In genomic region chr4:69308634-69309033, GRCh38 we compare ENCODE assay signal across 33 cellular contexts. TPM values are rescaled to one million over a fixed set of nuclear protein-coding genes. Genes with fewer than 3 reads are reported as not detected.
"Had no signal": no experiment of that assay in that cellular context is flagged by ENCODE, and none has a peak within 500 bp of the region (broad histone marks: within the 10 kb centered on the region; RNA-seq: fewer than 3 reads in every experiment).

No MANE protein-coding gene starts in this region.

- DNase-seq: activated B cell treated with CpG ODN at 0.5 μM for 24 hours; activated CD4-positive, alpha-beta T cell treated with anti-CD3 and anti-CD28 coated beads for 4 hours; activated CD4-positive, alpha-beta T cell treated with anti-CD3 and anti-CD28 coated beads, Interleukin-2, amount 50 U/mL, for 48 hours; activated CD8-positive, alpha-beta memory T cell treated with anti-CD3 and anti-CD28 coated beads, Interleukin-2, amount 50 U/mL, for 4 hours; activated gamma-delta T cell; activated naive CD8-positive, alpha-beta T cell treated with anti-CD3 and anti-CD28 coated beads, Interleukin-2, amount 50 U/mL, for 24 hours; activated T-cell treated with anti-CD3 and anti-CD28 coated beads, Interleukin-2, amount 50 U/mL, for 1 hour; amygdala; gastrocnemius medialis; glutamatergic neuron; islet precursor cell; left ventricle myocardium superior; mucosa of descending colon; posterior cingulate gyrus; right lobe of liver; stimulated activated CD4-positive, alpha-beta T cell treated with anti-CD3 and anti-CD28 coated beads, Interleukin-12 subunit alpha, Interleukin-12 subunit beta, amount 100 ng/mL, for 4 hours; stimulated activated CD4-positive, alpha-beta T cell treated with anti-CD3 and anti-CD28 coated beads, Interleukin-4, amount 100 ng/mL, for 1 hour; T-helper 2 cell; uterus had no signal

- H3K4me1 Mint-ChIP-seq: activated B cell treated with CpG ODN at 0.5 μM for 24 hours; activated naive CD4-positive, alpha-beta T cell treated with anti-CD3 and anti-CD28 coated beads, Interleukin-2, amount 50 U/mL, for 24 hours; activated naive CD8-positive, alpha-beta T cell treated with anti-CD3 and anti-CD28 coated beads, Interleukin-2, amount 50 U/mL, for 24 hours; central memory CD8-positive, alpha-beta T cell had no signal

- ATAC-seq: activated naive CD8-positive, alpha-beta T cell treated with anti-CD3 and anti-CD28 coated beads, Interleukin-2, amount 50 U/mL, for 24 hours; gastrocnemius medialis; left ventricle myocardium superior; natural killer cell treated with Interleukin-12 subunit alpha and Interleukin-12 subunit beta and Interleukin-15 and Interleukin-18, amount 100 ng/mL, for 72 hours had no signal

- H3K4me3 Mint-ChIP-seq: activated B cell treated with CpG ODN at 0.5 μM for 24 hours; activated naive CD4-positive, alpha-beta T cell treated with anti-CD3 and anti-CD28 coated beads, Interleukin-2, amount 50 U/mL, for 24 hours; activated naive CD8-positive, alpha-beta T cell treated with anti-CD3 and anti-CD28 coated beads, Interleukin-2, amount 50 U/mL, for 24 hours; central memory CD8-positive, alpha-beta T cell; dendritic cell treated with granulocyte-macrophage colony-stimulating factor and Interleukin-4, amounts not matched to agents 40 ng/mL and 50 ng/mL, for 4 days; natural killer cell treated with Interleukin-12 subunit alpha and Interleukin-12 subunit beta and Interleukin-15 and Interleukin-18, amount 100 ng/mL, for 72 hours; stimulated activated naive CD8-positive, alpha-beta T cell treated with anti-CD3 and anti-CD28 coated beads, Interleukin-15, Interleukin-2, amounts not matched to agents 100 ng/mL and 50 ng/mL, for 24 hours; type B pancreatic cell had no signal

- H3K9me3 Mint-ChIP-seq: activated naive CD4-positive, alpha-beta T cell treated with anti-CD3 and anti-CD28 coated beads, Interleukin-2, amount 50 U/mL, for 24 hours; activated naive CD8-positive, alpha-beta T cell treated with anti-CD3 and anti-CD28 coated beads, Interleukin-2, amount 50 U/mL, for 24 hours; dendritic cell treated with granulocyte-macrophage colony-stimulating factor and Interleukin-4, amounts not matched to agents 40 ng/mL and 50 ng/mL, for 4 days; stimulated activated naive CD8-positive, alpha-beta T cell treated with anti-CD3 and anti-CD28 coated beads, Interleukin-15, Interleukin-2, amounts not matched to agents 100 ng/mL and 50 ng/mL, for 24 hours; type B pancreatic cell had no signal

- H3K36me3 Mint-ChIP-seq: activated naive CD4-positive, alpha-beta T cell treated with anti-CD3 and anti-CD28 coated beads, Interleukin-2, amount 50 U/mL, for 24 hours; natural killer cell treated with Interleukin-12 subunit alpha and Interleukin-12 subunit beta and Interleukin-15 and Interleukin-18, amount 100 ng/mL, for 72 hours; type B pancreatic cell had no signal

- H3K27ac Mint-ChIP-seq: activated B cell treated with CpG ODN at 0.5 μM for 24 hours; activated naive CD4-positive, alpha-beta T cell treated with anti-CD3 and anti-CD28 coated beads, Interleukin-2, amount 50 U/mL, for 24 hours; activated naive CD8-positive, alpha-beta T cell treated with anti-CD3 and anti-CD28 coated beads, Interleukin-2, amount 50 U/mL, for 24 hours; dendritic cell treated with granulocyte-macrophage colony-stimulating factor and Interleukin-4, amounts not matched to agents 40 ng/mL and 50 ng/mL, for 4 days; natural killer cell treated with Interleukin-12 subunit alpha and Interleukin-12 subunit beta and Interleukin-15 and Interleukin-18, amount 100 ng/mL, for 72 hours; stimulated activated naive CD8-positive, alpha-beta T cell treated with anti-CD3 and anti-CD28 coated beads, Interleukin-15, Interleukin-2, amounts not matched to agents 100 ng/mL and 50 ng/mL, for 24 hours; type B pancreatic cell had no signal

- H3K27me3 Mint-ChIP-seq: activated B cell treated with CpG ODN at 0.5 μM for 24 hours; activated naive CD4-positive, alpha-beta T cell treated with anti-CD3 and anti-CD28 coated beads, Interleukin-2, amount 50 U/mL, for 24 hours; activated naive CD8-positive, alpha-beta T cell treated with anti-CD3 and anti-CD28 coated beads, Interleukin-2, amount 50 U/mL, for 24 hours; central memory CD8-positive, alpha-beta T cell; dendritic cell treated with granulocyte-macrophage colony-stimulating factor and Interleukin-4, amounts not matched to agents 40 ng/mL and 50 ng/mL, for 4 days; natural killer cell treated with Interleukin-12 subunit alpha and Interleukin-12 subunit beta and Interleukin-15 and Interleukin-18, amount 100 ng/mL, for 72 hours; stimulated activated naive CD8-positive, alpha-beta T cell treated with anti-CD3 and anti-CD28 coated beads, Interleukin-15, Interleukin-2, amounts not matched to agents 100 ng/mL and 50 ng/mL, for 24 hours; type B pancreatic cell had no signal

RNA-seq across cellular contexts. Expression of gene UGT2B28, which starts 28.4 kb away (rescaled TPM):
- total RNA-seq: activated B cell treated with CpG ODN at 0.5 μM for 24 hours; activated CD8-positive, alpha-beta memory T cell treated with anti-CD3 and anti-CD28 coated beads for 36 hours; epithelial cell of proximal tubule; gastrocnemius medialis; left ventricle myocardium superior; lung microvascular endothelial cell; mesenteric fat pad; mucosa of descending colon; myocyte; natural killer cell treated with Interleukin-12 subunit alpha and Interleukin-12 subunit beta and Interleukin-15 and Interleukin-18, amount 100 ng/mL, for 72 hours; omental fat pad; right lobe of liver; skeletal muscle tissue; subcutaneous adipose tissue; uterus had no signal
